In genomic region chr15:40767838-40768491, GRCh38 we compare ENCODE assay signal across 16 cellular contexts. TPM values are rescaled to one million over a fixed set of nuclear protein-coding genes. Genes with fewer than 3 reads are reported as not detected.
DNase-seq lines count a peak whose midpoint lies in the region; ATAC-seq and TF ChIP-seq lines count a peak whose summit lies in the region.
"Had no signal": no experiment of that assay in that cellular context is flagged by ENCODE, and none has a peak within 500 bp of the region (broad histone marks: within the 10 kb centered on the region; RNA-seq: fewer than 3 reads in every experiment).

No MANE protein-coding gene starts in this region.

- no peaks in the 10 kb centered on the region for H3K27me3 Mint-ChIP-seq in CD8-positive, alpha-beta memory T cell

- peak overlapping the region in 3 of 7 donors; percentile 57 to 69 (median 66) for H3K4me3 Mint-ChIP-seq in CD8-positive, alpha-beta memory T cell
- H3K4me3 Mint-ChIP-seq: GM23338 had no signal

- no peaks in the 10 kb centered on the region for H3F3A ChIP-seq in OCI-LY1 (ENCODE audit: insufficient read depth, low read length)

- H3K79me2 ChIP-seq in OCI-LY1 (ENCODE audit: insufficient read depth, low read length) = no peaks in the 10 kb centered on the region

- peaks cover 36% of the 10 kb centered on the region for H3K4me1 ChIP-seq in CD8-positive, alpha-beta memory T cell (ENCODE audit: insufficient read depth, low read length)
- H3K4me1 ChIP-seq in OCI-LY1 (ENCODE audit: insufficient read depth, low read length, severe bottlenecking) (peaks cover 55% of the 10 kb centered on the region), esophagus (ENCODE audit: control insufficient read depth in 2 of 2, insufficient read depth in 2 of 2, low read length in 1 of 2) (peaks cover 14 to 63% of the 10 kb centered on the region in 2 donors), spleen (peaks cover 16 to 82% (median 61%) of the 10 kb centered on the region in 6 donors)

- peak overlapping the region; percentile 45; the same call in 1 of the 2 replicates for H3K9ac ChIP-seq in OCI-LY1 (ENCODE audit: low read length)

- H4K20me1 ChIP-seq in OCI-LY1 (ENCODE audit: insufficient read depth, low read length) = no peaks in the 10 kb centered on the region

- H3K9me2 ChIP-seq in OCI-LY1 (ENCODE audit: low read depth, low read length) = no peaks in the 10 kb centered on the region

- intact Hi-C loops in spleen (cut with DNase I; ENCODE audit: low total_unique reads) (no loop called here), sciatic nerve (cut with DNase I) (no loop called here)

- H3K4me1 Mint-ChIP-seq in CD8-positive, alpha-beta memory T cell = peaks cover 32 to 55% (median 38%) of the 10 kb centered on the region in 3 donors

- CTCF ChIA-PET in CD8-positive, alpha-beta memory T cell (lab: Charles Lee) = interaction anchor here (1.1 to 9.7 kb wide), 3 partner anchors 9 to 17 kb away, joined by 3 to 45 read pairs (median 6); no protein-coding TSS in a partner anchor

- peaks cover 0 to 38% (median 2%) of the 10 kb centered on the region in 3 donors for H3K36me3 Mint-ChIP-seq in CD8-positive, alpha-beta memory T cell

- H3K9me3 Mint-ChIP-seq in CD8-positive, alpha-beta memory T cell = no peaks in the 10 kb centered on the region
- H3K9me3 Mint-ChIP-seq: CD14-positive monocyte, GM23338 had no signal

- no peaks in the 10 kb centered on the region for H3K27me3 ChIP-seq in CD8-positive, alpha-beta memory T cell (ENCODE audit: insufficient read depth, low read length, poor library complexity, severe bottlenecking)
- no peaks in the 10 kb centered on the region for H3K27me3 ChIP-seq in OCI-LY1 (ENCODE audit: insufficient read depth, low read length)
- no peaks in the 10 kb centered on the region for H3K27me3 ChIP-seq in esophagus (ENCODE audit: control insufficient read depth in 1 of 2, insufficient read depth in 2 of 2, low read length in 2 of 2)
- H3K27me3 ChIP-seq in spleen (replicated peaks in 1 of 7) = no peaks in the 10 kb centered on the region

- 83 to 85% methylated on average over 29 of the region's 29 CpGs for WGBS in esophagus, 2 donors
- 80 to 93% (median 88%) methylated on average over 27 to 29 of the region's 29 CpGs for WGBS in spleen, 5 donors

- H3K9me3 ChIP-seq in CD8-positive, alpha-beta memory T cell (ENCODE audit: low read length) = no peaks in the 10 kb centered on the region
- H3K9me3 ChIP-seq in OCI-LY1 (ENCODE audit: low read length) = no peaks in the 10 kb centered on the region
- H3K9me3 ChIP-seq in esophagus (ENCODE audit: control insufficient read depth in 2 of 2, insufficient read depth in 1 of 2, low read depth in 1 of 2, low read length in 1 of 2) = no peaks in the 10 kb centered on the region
- H3K9me3 ChIP-seq in spleen = no peaks in the 10 kb centered on the region

- peak overlapping the region; percentile 43; the same call in 1 of the 2 replicates for H3K4me2 ChIP-seq in OCI-LY1 (ENCODE audit: low read length)
- H3K4me2 ChIP-seq: GM23338 had no signal

- peak overlapping the region in 7 of 8 donors; percentile 34 to 96 (median 85) for H3K27ac Mint-ChIP-seq in CD8-positive, alpha-beta memory T cell
- H3K27ac Mint-ChIP-seq: GM23338 had no signal

- DNase-seq in CD8-positive, alpha-beta memory T cell = no peak
- DNase-seq in spleen (no peak), dedifferentiated amniotic fluid mesenchymal stem cell (ENCODE audit: extremely low spot score) (no peak), sciatic nerve (ENCODE audit: low spot score) (no peak)
- DNase-seq: activated CD8-positive, alpha-beta memory T cell treated with anti-CD3 and anti-CD28 coated beads for 24 hours; hypothalamus; MM.1S; NCI-H187 treated with DMSO at 0.1 percent for 48 hours; NCI-H524 treated with DMSO at 0.1 percent for 48 hours; SW 1271 had no signal

- no peak overlapping the region for H3K4me3 ChIP-seq in CD8-positive, alpha-beta memory T cell (ENCODE audit: low read length)
- no peak overlapping the region for H3K4me3 ChIP-seq in OCI-LY1 (ENCODE audit: low read depth, low read length, poor library complexity, severe bottlenecking)
- peak overlapping the region in 1 of 2 donors; percentile 17 for H3K4me3 ChIP-seq in esophagus (ENCODE audit: low read depth in 1 of 2, low read length in 2 of 2)
- no peak overlapping the region for H3K4me3 ChIP-seq in spleen
- H3K4me3 ChIP-seq: GM23338 had no signal

- no peak for TF ChIP-seq CTCF in OCI-LY1 (IDR thresholded peaks at IDR 0.05; ENCODE audit: low read length)
- TF ChIP-seq CTCF in spleen (IDR thresholded peaks at IDR 0.05 in 8 of 11, conservative IDR thresholded peaks at IDR 0.05 in 3 of 11) = no peak

- no peak overlapping the region for H3K27ac ChIP-seq in CD8-positive, alpha-beta memory T cell (ENCODE audit: low read depth, low read length)
- H3K27ac ChIP-seq in OCI-LY1 (ENCODE audit: low read depth, low read length, poor library complexity, severe bottlenecking) = peak overlapping the region; percentile 89
- H3K27ac ChIP-seq in esophagus (ENCODE audit: low read depth in 2 of 2, low read length in 1 of 2) = peak overlapping the region; percentile 98
- peak overlapping the region in 5 of 8 donors; percentile 61 to 79 (median 70) for H3K27ac ChIP-seq in spleen

- H3K36me3 ChIP-seq in CD8-positive, alpha-beta memory T cell (ENCODE audit: insufficient read depth, low read length) = no peaks in the 10 kb centered on the region
- peaks cover 13% of the 10 kb centered on the region; the same call in 1 of the 2 replicates for H3K36me3 ChIP-seq in OCI-LY1 (ENCODE audit: insufficient read depth, low read length)
- peaks cover 4 to 26% of the 10 kb centered on the region in 2 donors for H3K36me3 ChIP-seq in esophagus (ENCODE audit: control insufficient read depth in 2 of 2, insufficient read depth in 2 of 2, low read length in 1 of 2)
- H3K36me3 ChIP-seq in spleen = peaks cover 0 to 61% (median 19%) of the 10 kb centered on the region in 6 donors

- H2AFZ ChIP-seq in OCI-LY1 (ENCODE audit: low read length) = no peak overlapping the region
- H2AFZ ChIP-seq: GM23338 had no signal

- POLR2A ChIA-PET in CD8-positive, alpha-beta memory T cell (lab: Charles Lee) = interaction anchor here (1.9 kb wide), 1 partner anchor 73 kb away, joined by 4 read pairs; the partner anchor contains the start of gene RAD51

- no peak for ATAC-seq in GM21390 (IDR thresholded peaks at IDR 0.05; ENCODE audit: unreplicated experiment)
- ATAC-seq in sciatic nerve = no peak
- ATAC-seq: GM23338, Panc1 had no signal

- TF ChIP-seq POLR2A in spleen (IDR thresholded peaks at IDR 0.05) = no peak

RNA-seq across cellular contexts. Expression of gene C15orf62, which starts 1.8 kb away (rescaled TPM):
- under 1 TPM; 0.44 to 0.53 TPM for total RNA-seq in CD8-positive, alpha-beta memory T cell
- 0.79 TPM for polyA plus RNA-seq in CD8-positive, alpha-beta memory T cell
- polyA plus RNA-seq in esophagus (10 to 100 TPM; 21.3 to 71.9 TPM), spleen (under 1 TPM; 0.36 to 0.39 (median 0.38) TPM)
- total RNA-seq in spleen (under 1 TPM in 6 of 7 donors, not detected in 1; 0.20 to 0.66 (median 0.39) TPM), sciatic nerve (0.49 TPM)

RNA-seq across cellular contexts. Expression of gene GCHFR, which starts 4.1 kb away (rescaled TPM):
- 10 to 100 TPM; 19.5 to 21.5 TPM for total RNA-seq in CD8-positive, alpha-beta memory T cell
- 114 TPM for polyA plus RNA-seq in CD8-positive, alpha-beta memory T cell
- polyA plus RNA-seq in esophagus (10 to 100 TPM; 42.9 to 87.9 TPM), spleen (10 to 100 TPM; 17.7 to 38.0 (median 23.6) TPM)
- total RNA-seq in spleen (10 to 100 TPM in 4 of 7 donors, 1 to 10 TPM in 3; 6.1 to 21.9 (median 13.6) TPM), sciatic nerve (9.8 TPM)

RNA-seq across cellular contexts. Expression of gene RMDN3, which starts 12.9 kb away (rescaled TPM):
- 10 to 100 TPM; 42.4 to 43.3 TPM for total RNA-seq in CD8-positive, alpha-beta memory T cell
- polyA plus RNA-seq in CD8-positive, alpha-beta memory T cell = 35.1 TPM
- polyA plus RNA-seq in esophagus (10 to 100 TPM; 18.0 to 21.6 TPM), spleen (10 to 100 TPM; 13.0 to 15.4 (median 13.7) TPM)
- total RNA-seq in spleen (10 to 100 TPM; 19.7 to 32.2 (median 25.6) TPM), sciatic nerve (38.3 TPM)

RNA-seq across cellular contexts. Expression of gene ZFYVE19, which starts 38.9 kb away (rescaled TPM):
- 10 to 100 TPM; 22.5 to 25.5 TPM for total RNA-seq in CD8-positive, alpha-beta memory T cell
- 22.3 TPM for polyA plus RNA-seq in CD8-positive, alpha-beta memory T cell
- 10 to 100 TPM; 22.5 to 45.5 TPM for polyA plus RNA-seq in esophagus
- 10 to 100 TPM; 16.1 to 31.1 (median 20.3) TPM for total RNA-seq in spleen
- 10 to 100 TPM; 23.2 to 31.7 (median 27.3) TPM for polyA plus RNA-seq in spleen
- 24.9 TPM for total RNA-seq in sciatic nerve

RNA-seq across cellular contexts. Expression of gene DNAJC17, which starts 39.3 kb away (rescaled TPM):
- 10 to 100 TPM; 46.5 to 47.0 TPM for total RNA-seq in CD8-positive, alpha-beta memory T cell
- polyA plus RNA-seq in CD8-positive, alpha-beta memory T cell = 35.3 TPM
- polyA plus RNA-seq in esophagus (10 to 100 TPM; 51.3 to 88.1 TPM), spleen (10 to 100 TPM; 52.5 to 61.5 (median 60.4) TPM)
- total RNA-seq in spleen (10 to 100 TPM; 16.2 to 57.1 (median 41.1) TPM), sciatic nerve (36.2 TPM)
